1 cellular context compared by ENCODE assay signal in the genomic region with DNA sequence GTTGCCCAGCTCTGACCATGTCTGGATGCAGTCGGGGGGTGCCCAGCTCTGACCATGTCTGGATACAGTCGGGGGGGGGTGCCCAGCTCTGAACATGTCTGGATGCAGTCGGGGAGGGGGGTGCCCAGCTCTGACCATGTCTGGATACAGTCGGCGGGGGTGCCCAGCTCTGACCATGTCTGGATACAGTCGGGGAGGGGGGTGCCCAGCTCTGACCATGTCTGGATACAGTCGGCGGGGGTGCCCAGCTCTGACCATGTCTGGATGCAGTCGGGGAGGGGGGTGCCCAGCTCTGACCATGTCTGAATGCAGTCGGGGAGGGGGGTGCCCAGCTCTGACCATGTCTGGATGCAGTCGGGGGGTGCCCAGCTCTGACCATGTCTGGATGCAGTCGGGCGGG. TPM values are rescaled to one million over a fixed set of nuclear protein-coding genes. Genes with fewer than 3 reads are reported as not detected.
"Had no signal": no experiment of that assay in that cellular context is flagged by ENCODE, and none has a peak within 500 bp of the region (broad histone marks: within the 10 kb centered on the region; RNA-seq: fewer than 3 reads in every experiment).

No MANE protein-coding gene starts in this region.

RNA-seq across cellular contexts. Expression of gene ANO9, which starts 31.1 kb away (rescaled TPM):
- total RNA-seq: temporal lobe had no signal
